ENCODE assay signal across 14 cellular contexts in the genomic region with DNA sequence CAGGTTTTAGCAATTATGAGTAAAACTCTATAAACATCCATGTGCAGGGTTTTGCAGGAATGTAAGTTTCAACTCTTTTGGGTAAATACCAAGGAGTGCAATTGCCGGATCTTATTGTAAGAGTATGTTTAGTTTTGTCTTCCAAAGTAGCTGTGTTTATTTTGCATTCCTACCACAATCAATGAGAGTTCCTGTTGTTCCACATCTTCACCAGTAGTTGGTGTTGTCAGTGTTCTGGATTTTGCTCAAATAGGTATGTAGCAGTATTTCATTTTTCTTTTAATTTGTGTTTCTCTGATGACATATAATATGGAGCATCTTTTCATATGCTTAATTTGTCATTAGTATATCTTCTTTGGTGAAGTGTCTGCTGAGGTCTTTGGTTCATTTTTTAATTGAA.
DNase-seq lines count a peak whose midpoint lies in the region; ATAC-seq and TF ChIP-seq lines count a peak whose summit lies in the region.
"Had no signal": no experiment of that assay in that cellular context is flagged by ENCODE, and none has a peak within 500 bp of the region (broad histone marks: within the 10 kb centered on the region; RNA-seq: fewer than 3 reads in every experiment).

No MANE protein-coding gene starts in this region.

- peak; percentile 21 for TF ChIP-seq CTCF in GM10266 (IDR thresholded peaks at IDR 0.05; ENCODE audit: control insufficient read depth, insufficient read depth, low read depth, missing control alignments)
- TF ChIP-seq CTCF in cardiac fibroblast (IDR thresholded peaks at IDR 0.05; ENCODE audit: low read depth, low read length): peak; percentile 48

- H2AK5ac ChIP-seq in mesenchymal stem cell (ENCODE audit: low read length, severe bottlenecking): no peak overlapping the region

- no peaks in the 10 kb centered on the region for H4K20me1 ChIP-seq in Karpas-422 (ENCODE audit: insufficient read depth, low read depth, low read length)

- no peak overlapping the region for H3K4ac ChIP-seq in mesenchymal stem cell (ENCODE audit: low read depth in 1 of 2, low read length in 2 of 2)

- no peak for ATAC-seq in HG02759 (IDR thresholded peaks at IDR 0.05; ENCODE audit: unreplicated experiment)
- ATAC-seq in HG02852 (IDR thresholded peaks at IDR 0.05; ENCODE audit: unreplicated experiment): no peak
- ATAC-seq: natural killer cell had no signal

- H3K4me3 ChIP-seq in Karpas-422 (ENCODE audit: low read length): no peak overlapping the region
- no peak overlapping the region for H3K4me3 ChIP-seq in cardiac fibroblast (replicated peaks in 1 of 2; ENCODE audit: low read depth in 2 of 2, low read length in 2 of 2)
- no peak overlapping the region for H3K4me3 ChIP-seq in mesenchymal stem cell (ENCODE audit: insufficient read depth in 1 of 2, low read depth in 1 of 2, low read length in 2 of 2)
- H3K4me3 ChIP-seq: skin epidermis, testis had no signal

- H3K36me3 ChIP-seq in Karpas-422 (ENCODE audit: insufficient read depth, low read length) (no peaks in the 10 kb centered on the region), mesenchymal stem cell (ENCODE audit: control insufficient read depth in 1 of 2, insufficient read depth in 2 of 2, low read depth in 1 of 2, low read length in 2 of 2) (peaks cover 0 to 24% of the 10 kb centered on the region in 2 experiments)

- H3K4me2 ChIP-seq in Karpas-422 (ENCODE audit: low read depth, low read length, poor library complexity, severe bottlenecking) (no peak overlapping the region), mesenchymal stem cell (ENCODE audit: low read length, poor library complexity, severe bottlenecking) (no peak overlapping the region)

- no peaks in the 10 kb centered on the region for H3K79me1 ChIP-seq in mesenchymal stem cell (replicated peaks; ENCODE audit: low read length, poor library complexity, severe bottlenecking)

- DNase-seq in GM10266 (ENCODE audit: extremely low spot score): no peak
- DNase-seq in Karpas-422: peak; percentile 50
- DNase-seq in cardiac fibroblast (ENCODE audit: low read depth in 2 of 2): peak; percentile 6 to 35
- DNase-seq in mesenchymal stem cell: peak; percentile 18
- DNase-seq in NCI-H226: no peak
- no peak for DNase-seq in iPS-NIHi7 (ENCODE audit: extremely low spot score)
- DNase-seq: activated CD4-positive, alpha-beta T cell treated with anti-CD3 and anti-CD28 coated beads, Interleukin-2, amount 10 ng/mL, durations not matched to agents 24 days and 14 days; natural killer cell; NCI-H1694; NK-92 treated with Interleukin-12 subunit alpha and Interleukin-12 subunit beta, amount 100 ng/mL, for 24 hours; testis had no signal

- H3K23ac ChIP-seq in mesenchymal stem cell (ENCODE audit: low read length in 2 of 2): no peak overlapping the region

- H4K8ac ChIP-seq in mesenchymal stem cell (ENCODE audit: low read length): no peak overlapping the region

- H2BK120ac ChIP-seq in mesenchymal stem cell (ENCODE audit: low read depth, low read length): no peak overlapping the region

- no peak overlapping the region for H4K91ac ChIP-seq in mesenchymal stem cell (ENCODE audit: low read length)

- H3K9me3 ChIP-seq in Karpas-422 (ENCODE audit: low read length) (no peaks in the 10 kb centered on the region), mesenchymal stem cell (ENCODE audit: control insufficient read depth, low read length) (peaks cover 9% of the 10 kb centered on the region)
- H3K9me3 ChIP-seq: testis had no signal

- H2BK15ac ChIP-seq in mesenchymal stem cell (ENCODE audit: low read depth, poor library complexity, severe bottlenecking): no peak overlapping the region

- H3K4me1 ChIP-seq in Karpas-422 (ENCODE audit: low read length) (no peaks in the 10 kb centered on the region), mesenchymal stem cell (ENCODE audit: control insufficient read depth, insufficient read depth, low read depth, low read length) (no peaks in the 10 kb centered on the region)
- H3K4me1 ChIP-seq: testis had no signal

- H3K9ac ChIP-seq in Karpas-422 (ENCODE audit: low read length) (no peak overlapping the region), mesenchymal stem cell (ENCODE audit: low read length) (no peak overlapping the region)

- H2AFZ ChIP-seq in Karpas-422 (ENCODE audit: low read length): no peak overlapping the region
- H2AFZ ChIP-seq in mesenchymal stem cell (ENCODE audit: low read depth, low read length): no peak overlapping the region

- no peaks in the 10 kb centered on the region for H3K79me2 ChIP-seq in Karpas-422 (ENCODE audit: low read length)

- H2BK12ac ChIP-seq in mesenchymal stem cell (ENCODE audit: low read length in 2 of 2): no peak overlapping the region

- H3K27me3 ChIP-seq in Karpas-422 (ENCODE audit: low read length) (no peaks in the 10 kb centered on the region), mesenchymal stem cell (ENCODE audit: control insufficient read depth in 1 of 2, insufficient read depth in 1 of 2, low read length in 2 of 2) (no peaks in the 10 kb centered on the region)
- H3K27me3 ChIP-seq: testis had no signal

- WGBS in mesenchymal stem cell: 77% methylated on average over 1 of the region's 1 CpG

- H2BK5ac ChIP-seq in mesenchymal stem cell (ENCODE audit: low read depth, low read length, poor library complexity, severe bottlenecking): no peak overlapping the region

- H3K14ac ChIP-seq in mesenchymal stem cell (ENCODE audit: low read length in 2 of 2): no peak overlapping the region

- no peak overlapping the region for H3K18ac ChIP-seq in mesenchymal stem cell (ENCODE audit: low read depth in 1 of 2, low read length in 2 of 2)

- no peak overlapping the region for H3K27ac ChIP-seq in Karpas-422 (ENCODE audit: low read length)
- no peak overlapping the region for H3K27ac ChIP-seq in mesenchymal stem cell (ENCODE audit: low read length, poor library complexity, severe bottlenecking)
- H3K27ac ChIP-seq: skin epidermis, testis had no signal

- no peaks in the 10 kb centered on the region for H3K9me2 ChIP-seq in Karpas-422 (replicated peaks; ENCODE audit: insufficient read depth, low read length)

Comparison
In these comparisons a context has a peak if more than half of its experiments do, and no peak if none do; other contexts are left out.
1. DNase-seq: peak in Karpas-422 (single experiment), cardiac fibroblast (2 of 2) and mesenchymal stem cell (single experiment); none in GM10266 (single experiment), NCI-H226 (single experiment) and iPS-NIHi7 (single experiment).